ENCODE assay signal across 8 cellular contexts in genomic region chr1:160098852-160099647, GRCh38. TPM values are rescaled to one million over a fixed set of nuclear protein-coding genes. Genes with fewer than 3 reads are reported as not detected.
DNase-seq lines count a peak whose midpoint lies in the region; ATAC-seq and TF ChIP-seq lines count a peak whose summit lies in the region.

No MANE protein-coding gene starts in this region.

- intact Hi-C loops in Calu3 (cut with micrococcal nuclease; ENCODE audit: unreplicated experiment): loop anchor here (1.0 kb wide), 1 partner anchor 192 kb away; no protein-coding TSS in a partner anchor
- intact Hi-C loops in mucosa of descending colon (cut with DNase I, micrococcal nuclease): no loop called here

- peak overlapping the region; percentile 76 for H3K27ac Mint-ChIP-seq in Calu3 (ENCODE audit: unreplicated experiment)

- no peaks in the 10 kb centered on the region for H3F3A ChIP-seq in OCI-LY1 (ENCODE audit: insufficient read depth, low read length)

- peaks cover 25% of the 10 kb centered on the region for H3K36me3 Mint-ChIP-seq in Calu3 (ENCODE audit: insufficient read depth, unreplicated experiment)

- H3K4me3 Mint-ChIP-seq in Calu3 (ENCODE audit: low read depth, unreplicated experiment): peak overlapping the region; percentile 86

- CTCF ChIA-PET in Calu3 (lab: Charles Lee): interaction anchor here (0.6 to 2.0 kb wide), 12 partner anchors 14 to 1772 kb away, joined by 3 to 10 read pairs (median 6); partner anchors contain the start of genes CASQ1, KCNJ9 and PEX19

- H3K79me2 ChIP-seq in OCI-LY1 (ENCODE audit: insufficient read depth, low read length): no peaks in the 10 kb centered on the region

- H3K9me2 ChIP-seq in OCI-LY1 (ENCODE audit: low read depth, low read length): no peaks in the 10 kb centered on the region

- H3K9ac ChIP-seq in HUES6 (ENCODE audit: low read length): peak overlapping the region; percentile 58
- peak overlapping the region; percentile 70 for H3K9ac ChIP-seq in OCI-LY1 (ENCODE audit: low read length)

- H3K36me3 ChIP-seq in HUES6 (ENCODE audit: control insufficient read depth, insufficient read depth, low read length) (peaks cover 10% of the 10 kb centered on the region), OCI-LY1 (ENCODE audit: insufficient read depth, low read length) (no peaks in the 10 kb centered on the region), mucosa of descending colon (ENCODE audit: low read depth) (no peaks in the 10 kb centered on the region)

- H4K20me1 ChIP-seq in OCI-LY1 (ENCODE audit: insufficient read depth, low read length): no peaks in the 10 kb centered on the region

- H3K4me1 ChIP-seq in HUES6 (ENCODE audit: control insufficient read depth, insufficient read depth, low read length) (peaks cover 63% of the 10 kb centered on the region), OCI-LY1 (ENCODE audit: insufficient read depth, low read length, severe bottlenecking) (peaks cover 32% of the 10 kb centered on the region), mucosa of descending colon (ENCODE audit: low read depth) (peaks cover 47% of the 10 kb centered on the region)

- TF ChIP-seq CTCF in Calu3 (IDR thresholded peaks at IDR 0.05; ENCODE audit: unreplicated experiment): no peak
- no peak for TF ChIP-seq CTCF in OCI-LY1 (IDR thresholded peaks at IDR 0.05; ENCODE audit: low read length)
- no peak for TF ChIP-seq CTCF in mucosa of descending colon (IDR thresholded peaks at IDR 0.05)

- H3K4me1 Mint-ChIP-seq in Calu3 (ENCODE audit: low read depth, unreplicated experiment): peaks cover 38% of the 10 kb centered on the region

- no peaks in the 10 kb centered on the region for H3K9me3 Mint-ChIP-seq in Calu3 (ENCODE audit: low read depth, unreplicated experiment)

- H3K9me3 ChIP-seq in HUES6 (ENCODE audit: control insufficient read depth, insufficient read depth, low read depth, low read length) (no peaks in the 10 kb centered on the region), OCI-LY1 (ENCODE audit: low read length) (no peaks in the 10 kb centered on the region), mucosa of descending colon (no peaks in the 10 kb centered on the region)

- H3K27me3 ChIP-seq in HUES6 (ENCODE audit: control insufficient read depth, insufficient read depth, low read length): no peaks in the 10 kb centered on the region
- no peaks in the 10 kb centered on the region for H3K27me3 ChIP-seq in OCI-LY1 (ENCODE audit: insufficient read depth, low read length)

- peak overlapping the region; percentile 69 for H2AFZ ChIP-seq in OCI-LY1 (ENCODE audit: low read length)

- no peak overlapping the region for H3K27ac ChIP-seq in HUES6 (ENCODE audit: low read depth, low read length)
- peak overlapping the region; percentile 53 for H3K27ac ChIP-seq in OCI-LY1 (ENCODE audit: low read depth, low read length, poor library complexity, severe bottlenecking)

- DNase-seq in Calu3: peak; percentile 98
- DNase-seq in activated T-cell treated with anti-CD3 and anti-CD28 coated beads for 24 hours (ENCODE audit: low read depth): peak; percentile 97
- DNase-seq in epidermal melanocyte (ENCODE audit: insufficient read length, low spot score): peak; percentile 92
- peak; percentile 99 for DNase-seq in mucosa of descending colon
- peak; percentile 96 to 99 for DNase-seq in stimulated activated CD8-positive, alpha-beta memory T cell treated with anti-CD3 and anti-CD28 coated beads, Interleukin-2, amount 100 ng/mL, for 48 hours (ENCODE audit: low read depth in 2 of 2)

- BruUV-seq in Calu3 (replicated peaks; lab: Mats Ljungman, UMichigan): no TSS peak

- H3K4me3 ChIP-seq in HUES6 (ENCODE audit: low read depth, low read length) (peak overlapping the region; percentile 64), OCI-LY1 (ENCODE audit: low read depth, low read length, poor library complexity, severe bottlenecking) (peak overlapping the region; percentile 62), mucosa of descending colon (no peak overlapping the region)

- ATAC-seq in GM21447 (IDR thresholded peaks at IDR 0.05; ENCODE audit: unreplicated experiment) (peak; percentile 80), mucosa of descending colon (peak; percentile 81)

- H3K4me2 ChIP-seq in OCI-LY1 (ENCODE audit: low read length): peak overlapping the region; percentile 77

- H3K27me3 Mint-ChIP-seq in Calu3 (ENCODE audit: unreplicated experiment): peaks cover 13% of the 10 kb centered on the region

RNA-seq across cellular contexts. Expression of gene IGSF8, which starts 0.6 kb away (rescaled TPM):
- total RNA-seq in Calu3 (2022): 31.6 and 33.9 TPM in 2 replicates
- total RNA-seq in mucosa of descending colon: 10 to 100 TPM; 38.3 to 65.0 (median 39.1) TPM

RNA-seq across cellular contexts. Expression of gene ATP1A2, which starts 16.5 kb away (rescaled TPM):
- total RNA-seq in Calu3 (2022) (not detected in 2 replicates), mucosa of descending colon (100 to 1,000 TPM in 1 of 3 donors, 1 to 10 TPM in 2; 2.6 to 124 (median 4.0) TPM)

RNA-seq across cellular contexts. Expression of gene KCNJ9, which starts 17.7 kb away (rescaled TPM):
- not detected in 2 replicates for total RNA-seq in Calu3 (2022)
- total RNA-seq in mucosa of descending colon: under 1 TPM in 1 of 3 donors, not detected in 2; 0.47 TPM

RNA-seq across cellular contexts. Expression of gene KCNJ10, which starts 29.1 kb away (rescaled TPM):
- total RNA-seq in Calu3 (2022): not detected in 2 replicates
- total RNA-seq in mucosa of descending colon: under 1 TPM; 0.23 to 0.73 (median 0.27) TPM

RNA-seq across cellular contexts. Expression of gene ATP1A4, which starts 52.4 kb away (rescaled TPM):
- total RNA-seq in Calu3 (2022) (not detected in 2 replicates), mucosa of descending colon (under 1 TPM in 1 of 3 donors, not detected in 2; 0.16 TPM)
